Comparison of ENCODE assay signal across 12 cellular contexts in genomic region chr6:90177544-90178293, GRCh38.
DNase-seq lines count a peak whose midpoint lies in the region; ATAC-seq and TF ChIP-seq lines count a peak whose summit lies in the region.
"Had no signal": no experiment of that assay in that cellular context is flagged by ENCODE, and none has a peak within 500 bp of the region (broad histone marks: within the 10 kb centered on the region; RNA-seq: fewer than 3 reads in every experiment).

No MANE protein-coding gene starts in this region.

- H3F3A ChIP-seq in SU-DHL-6 (ENCODE audit: insufficient read depth), result peaks cover 8% of the 10 kb centered on the region; the same call in 1 of the 2 replicates

- no peak for TF ChIP-seq POLR2A in gastrocnemius medialis (IDR thresholded peaks at IDR 0.05)

- H3K36me3 ChIP-seq in HEK293 (ENCODE audit: control insufficient read depth in 2 of 2, insufficient read depth in 1 of 2, low read length in 2 of 2) (no peaks in the 10 kb centered on the region), SU-DHL-6 (ENCODE audit: low read length) (peaks cover 8% of the 10 kb centered on the region; the same call in 1 of the 2 replicates), right atrium auricular region (no peaks in the 10 kb centered on the region), gastrocnemius medialis (no peaks in the 10 kb centered on the region)
- H3K36me3 ChIP-seq: neutrophil had no signal

- no peak overlapping the region for H3K9ac ChIP-seq in SU-DHL-6 (ENCODE audit: low read length)

- H2AFZ ChIP-seq in SU-DHL-6 (ENCODE audit: low read depth, low read length, severe bottlenecking), result no peak overlapping the region

- no peaks in the 10 kb centered on the region for H3K79me2 ChIP-seq in SU-DHL-6 (ENCODE audit: insufficient read depth, low read length)

- H3K9me3 ChIP-seq in HEK293 (ENCODE audit: control insufficient read depth, insufficient read depth, low read depth, low read length), result no peaks in the 10 kb centered on the region
- no peaks in the 10 kb centered on the region for H3K9me3 ChIP-seq in SU-DHL-6 (ENCODE audit: insufficient read depth, low read length)
- peaks cover 0 to 5% of the 10 kb centered on the region in 2 donors for H3K9me3 ChIP-seq in right atrium auricular region
- H3K9me3 ChIP-seq in gastrocnemius medialis, result no peaks in the 10 kb centered on the region
- H3K9me3 ChIP-seq: neutrophil had no signal

- H3K9me2 ChIP-seq in SU-DHL-6 (replicated peaks; ENCODE audit: insufficient read depth, low read length), result no peaks in the 10 kb centered on the region

- no peak overlapping the region for H3K27ac ChIP-seq in HEK293 (ENCODE audit: extremely low read depth, low read depth, low read length)
- no peak overlapping the region for H3K27ac ChIP-seq in SU-DHL-6 (ENCODE audit: low read depth, low read length)
- peak overlapping the region; percentile 10 to 49 for H3K27ac ChIP-seq in right atrium auricular region
- H3K27ac ChIP-seq in gastrocnemius medialis, result peak overlapping the region in 3 of 4 donors; percentile 35 to 61 (median 35)
- H3K27ac ChIP-seq: neutrophil had no signal

- intact Hi-C loops in gastrocnemius medialis (cut with DNase I; ENCODE audit: low total_unique reads) (loop anchor here (5.0 kb wide), 1 partner anchor 40 kb away; no protein-coding TSS in a partner anchor), posterior vena cava (cut with DNase I) (no loop called here)

- no peak overlapping the region for H3K4me3 ChIP-seq in HEK293 (ENCODE audit: low read depth, low read length)
- no peak overlapping the region for H3K4me3 ChIP-seq in SU-DHL-6 (ENCODE audit: insufficient read depth, low read length, poor library complexity, severe bottlenecking)
- H3K4me3 ChIP-seq in right atrium auricular region, result no peak overlapping the region
- H3K4me3 ChIP-seq in gastrocnemius medialis, result no peak overlapping the region

- DNase-seq in right atrium auricular region (ENCODE audit: low spot score), result no peak
- DNase-seq in gastrocnemius medialis, result no peak
- DNase-seq in DMS79 (lab: John Stamatoyannopoulos, UW), result no peak
- no peak for DNase-seq in posterior vena cava (ENCODE audit: low spot score)
- DNase-seq in SW480 (ENCODE audit: low spot score), result no peak
- DNase-seq: NCI-H187; OCI-M1; stimulated activated naive CD4-positive, alpha-beta T cell had no signal

- H4K20me1 ChIP-seq in SU-DHL-6 (ENCODE audit: low read depth, low read length), result no peaks in the 10 kb centered on the region

- POLR2A ChIA-PET in HEK293 (lab: Yijun Ruan, JAX), result interaction anchor here (1.0 kb wide), 1 partner anchor 409 kb away, joined by 4 read pairs; the partner anchor contains the start of gene MAP3K7

- ATAC-seq in gastrocnemius medialis, result peak in 1 of 2 donors; percentile 29
- ATAC-seq: esophagus mucosa had no signal

- H3K4me1 ChIP-seq in HEK293 (ENCODE audit: control insufficient read depth, insufficient read depth, low read length) (no peaks in the 10 kb centered on the region), right atrium auricular region (peaks cover 0 to 17% of the 10 kb centered on the region in 2 donors), gastrocnemius medialis (peaks cover 22 to 24% of the 10 kb centered on the region in 2 donors)

- peak overlapping the region; percentile 1 for H3K4me2 ChIP-seq in SU-DHL-6 (ENCODE audit: low read depth, low read length, poor library complexity, severe bottlenecking)

- in situ Hi-C loops in gastrocnemius medialis (cut with MboI; ENCODE audit: low sequenced_read_pairs in 4 of 4), result no loop called here

- CTCF ChIA-PET in HEK293 (lab: Yijun Ruan, JAX), result interaction anchor here (0.8 to 1.6 kb wide), 9 partner anchors 8 to 303 kb away, joined by 3 to 7 read pairs (median 3); no protein-coding TSS in a partner anchor

- TF ChIP-seq CTCF in HEK293 (tag by site-specific recombination; IDR thresholded peaks at IDR 0.05), result no peak
- TF ChIP-seq CTCF in SU-DHL-6 (IDR thresholded peaks at IDR 0.05; ENCODE audit: insufficient read depth, low read length, poor library complexity, severe bottlenecking), result no peak
- TF ChIP-seq CTCF in right atrium auricular region (IDR thresholded peaks at IDR 0.05), result no peak
- no peak for TF ChIP-seq CTCF in gastrocnemius medialis (IDR thresholded peaks at IDR 0.05 in 4 of 5, conservative IDR thresholded peaks at IDR 0.05 in 1 of 5)

- H3K27me3 ChIP-seq in SU-DHL-6 (ENCODE audit: low read length) (no peaks in the 10 kb centered on the region), right atrium auricular region (no peaks in the 10 kb centered on the region), gastrocnemius medialis (no peaks in the 10 kb centered on the region)

TF ChIP-seq in HEK293, 187 proteins besides CTCF, POLR2A, EP300 and RAD21:
- TF ChIP-seq ZXDB (tag by site-specific recombination; IDR thresholded peaks at IDR 0.05) (no peak), HOXA7 (CRISPR knock-in tag; IDR thresholded peaks at IDR 0.05; ENCODE audit: borderline replicate concordance) (no peak), KLF1 (tag by site-specific recombination; IDR thresholded peaks at IDR 0.05) (0 out of 2 replicates have a peak, but pooled peaks have one; percentile 13)
TF ChIP-seq in HEK293: peak in this region for 1.

Comparison
In these comparisons a context has a peak if more than half of its experiments do, and no peak if none do; other contexts are left out.
1. H3K27ac ChIP-seq: peak in right atrium auricular region (2 of 2) and gastrocnemius medialis (3 of 4); none in HEK293 (single experiment) and SU-DHL-6 (single experiment).